In genomic region chr19:23436318-23436717, GRCh38 we compare ENCODE assay signal across 15 cellular contexts. TPM values are rescaled to one million over a fixed set of nuclear protein-coding genes. Genes with fewer than 3 reads are reported as not detected.
DNase-seq lines count a peak whose midpoint lies in the region; ATAC-seq and TF ChIP-seq lines count a peak whose summit lies in the region.
"Had no signal": no experiment of that assay in that cellular context is flagged by ENCODE, and none has a peak within 500 bp of the region (broad histone marks: within the 10 kb centered on the region; RNA-seq: fewer than 3 reads in every experiment).

No MANE protein-coding gene starts in this region.

- H3K9ac ChIP-seq in PC-3 (ENCODE audit: low read length): no peak overlapping the region

- CTCF ChIA-PET in BJ (lab: Yijun Ruan, JAX): no interaction called here
- CTCF ChIA-PET in PC-3 (lab: Charles Lee): no interaction called here

- BruUV-seq in PC-3 (replicated peaks; lab: Mats Ljungman, UMichigan): no TSS peak

- no peaks in the 10 kb centered on the region for H4K20me1 ChIP-seq in PC-3 (ENCODE audit: low read length)

- H3K9me3 ChIP-seq in PC-3 (ENCODE audit: low read length): peaks cover 22% of the 10 kb centered on the region; the same call in 1 of the 2 replicates
- H3K9me3 ChIP-seq: thyroid gland had no signal

- H2AFZ ChIP-seq in PC-3 (ENCODE audit: low read length): no peak overlapping the region

- H3K9me2 ChIP-seq in PC-3 (replicated peaks; ENCODE audit: low read length): no peaks in the 10 kb centered on the region

- H3K36me3 ChIP-seq in BJ (ENCODE audit: control insufficient read depth, insufficient read depth, low read length) (no peaks in the 10 kb centered on the region), PC-3 (ENCODE audit: low read depth, low read length) (no peaks in the 10 kb centered on the region)
- H3K36me3 ChIP-seq: sigmoid colon, thyroid gland had no signal

- H3K27ac ChIP-seq in PC-3 (ENCODE audit: low read length): no peak overlapping the region
- H3K27ac ChIP-seq: sigmoid colon, thyroid gland had no signal

- TF ChIP-seq CTCF in BJ (IDR thresholded peaks at IDR 0.05; ENCODE audit: insufficient read depth, low read depth, low read length) (peak; percentile 17; the same call in 1 of the 2 replicates), GM12873 (IDR thresholded peaks at IDR 0.05; ENCODE audit: insufficient read depth, low read depth, low read length, missing control alignments) (peak; percentile 52), PC-3 (conservative IDR thresholded peaks at IDR 0.05; ENCODE audit: low read depth, low read length) (peak; percentile 40), fibroblast of the aortic adventitia (IDR thresholded peaks at IDR 0.05; ENCODE audit: insufficient read depth, low read length) (peak; percentile 27)

- no peak for DNase-seq in BJ (ENCODE audit: low read depth)
- peak; percentile 4 for DNase-seq in PC-3
- DNase-seq in fibroblast of the aortic adventitia (ENCODE audit: low read depth): no peak
- no peak for DNase-seq in foreskin melanocyte
- no peak for DNase-seq in LoVo (ENCODE audit: low spot score)
- DNase-seq in stimulated activated CD4-positive, alpha-beta T cell treated with anti-CD3 and anti-CD28 coated beads, Interleukin-2, amount 100 ng/mL, for 48 hours: no peak
- DNase-seq: COR-L47, cortex of kidney, left cardiac atrium, natural killer cell, NCI-H2029, sigmoid colon, thyroid gland had no signal

- H3K4me3 ChIP-seq in BJ (ENCODE audit: low read depth, low read length): no peak overlapping the region
- no peak overlapping the region for H3K4me3 ChIP-seq in PC-3 (ENCODE audit: low read length)
- no peak overlapping the region for H3K4me3 ChIP-seq in fibroblast of the aortic adventitia (ENCODE audit: low read depth, low read length)
- H3K4me3 ChIP-seq: sigmoid colon, thyroid gland had no signal

- H3K4me2 ChIP-seq in PC-3 (ENCODE audit: low read length): no peak overlapping the region

- POLR2A ChIA-PET in BJ (lab: Charles Lee): no interaction called here
- POLR2A ChIA-PET in PC-3 (lab: Charles Lee; ENCODE audit: unreplicated experiment): no interaction called here

- no peaks in the 10 kb centered on the region for H3K79me2 ChIP-seq in PC-3 (ENCODE audit: low read length)

- no peaks in the 10 kb centered on the region for H3K4me1 ChIP-seq in PC-3 (ENCODE audit: insufficient read depth, low read length)
- H3K4me1 ChIP-seq: sigmoid colon, thyroid gland had no signal

- no peaks in the 10 kb centered on the region for H3F3A ChIP-seq in PC-3 (ENCODE audit: low read length, unreplicated experiment)

- ATAC-seq in PC-3 (no peak), HG03520 (IDR thresholded peaks at IDR 0.05; ENCODE audit: unreplicated experiment) (no peak)
- ATAC-seq: left cardiac atrium, natural killer cell had no signal

- H3K27me3 ChIP-seq in BJ (ENCODE audit: control insufficient read depth, insufficient read depth, low read length) (no peaks in the 10 kb centered on the region), PC-3 (ENCODE audit: low read length) (no peaks in the 10 kb centered on the region)
- H3K27me3 ChIP-seq: sigmoid colon, thyroid gland had no signal

- intact Hi-C loops in PC-3 (cut with micrococcal nuclease): no loop called here

RNA-seq across cellular contexts. Expression of gene ZNF91, which starts 41.0 kb away (rescaled TPM):
- polyA plus RNA-seq in BJ (2011; rRNA removed): 8.3 and 11.2 TPM in 2 replicates
- 10.2 and 14.3 TPM in 2 replicates for polyA minus RNA-seq in BJ (2011; rRNA and poly(A)+ RNA removed)
- total RNA-seq in PC-3 (2014; rRNA removed) (18.7 and 22.2 TPM in 2 replicates), fibroblast of the aortic adventitia (ENCODE audit: low replicate concordance) (16.3 and 18.7 TPM in 2 replicates)
